12 cellular contexts compared by ENCODE assay signal in genomic region chr20:61719691-61720347, GRCh38.
DNase-seq lines count a peak whose midpoint lies in the region; ATAC-seq and TF ChIP-seq lines count a peak whose summit lies in the region.
"Had no signal": no experiment of that assay in that cellular context is flagged by ENCODE, and none has a peak within 500 bp of the region (broad histone marks: within the 10 kb centered on the region; RNA-seq: fewer than 3 reads in every experiment).

No MANE protein-coding gene starts in this region.

- intact Hi-C loops in activated CD4-positive, alpha-beta T cell treated with anti-CD3 and anti-CD28 coated beads for 36 hours (cut with DNase I, micrococcal nuclease): no loop called here
- intact Hi-C loops in activated naive CD4-positive, alpha-beta T cell treated with anti-CD3 and anti-CD28 coated beads for 36 hours (cut with micrococcal nuclease): no loop called here

- CTCF ChIA-PET in activated CD4-positive, alpha-beta T cell treated with anti-CD3 and anti-CD28 coated beads for 36 hours (lab: Charles Lee): no interaction called here
- CTCF ChIA-PET in activated naive CD4-positive, alpha-beta T cell treated with anti-CD3 and anti-CD28 coated beads for 36 hours (lab: Charles Lee): no interaction called here

- no peak for TF ChIP-seq EP300 in neural cell (conservative IDR thresholded peaks at IDR 0.05; ENCODE audit: poor library complexity, severe bottlenecking)

- POLR2A ChIA-PET in activated CD4-positive, alpha-beta T cell treated with anti-CD3 and anti-CD28 coated beads for 36 hours (lab: Charles Lee): no interaction called here

- H3K27me3 ChIP-seq in neural cell (ENCODE audit: insufficient read depth, low read depth, low read length): no peaks in the 10 kb centered on the region

- H4K20me1 ChIP-seq in neural cell (ENCODE audit: insufficient read depth): no peaks in the 10 kb centered on the region

- H3K4me2 ChIP-seq in neural cell (ENCODE audit: low read length): no peak overlapping the region

- H3K9ac ChIP-seq in neural cell (ENCODE audit: low read length): no peak overlapping the region

- no peaks in the 10 kb centered on the region for H3K9me3 Mint-ChIP-seq in activated CD4-positive, alpha-beta T cell treated with anti-CD3 and anti-CD28 coated beads for 36 hours (ENCODE audit: low read depth)
- peaks cover 2% of the 10 kb centered on the region for H3K9me3 Mint-ChIP-seq in activated naive CD4-positive, alpha-beta T cell treated with anti-CD3 and anti-CD28 coated beads for 36 hours
- H3K9me3 Mint-ChIP-seq: neural crest cell had no signal

- H3K4me1 Mint-ChIP-seq in activated CD4-positive, alpha-beta T cell treated with anti-CD3 and anti-CD28 coated beads for 36 hours: peaks cover 12% of the 10 kb centered on the region
- H3K4me1 Mint-ChIP-seq in activated naive CD4-positive, alpha-beta T cell treated with anti-CD3 and anti-CD28 coated beads for 36 hours (ENCODE audit: low read depth): peaks cover 23% of the 10 kb centered on the region

- H3K4me3 ChIP-seq in neural cell (ENCODE audit: low read length): no peak overlapping the region

- peak overlapping the region; percentile 54 for H3K4me3 Mint-ChIP-seq in activated CD4-positive, alpha-beta T cell treated with anti-CD3 and anti-CD28 coated beads for 36 hours
- peak overlapping the region; percentile 78 for H3K4me3 Mint-ChIP-seq in activated naive CD4-positive, alpha-beta T cell treated with anti-CD3 and anti-CD28 coated beads for 36 hours
- H3K4me3 Mint-ChIP-seq: neural crest cell had no signal

- no peak for TF ChIP-seq CTCF in neural cell (IDR thresholded peaks at IDR 0.05; ENCODE audit: poor library complexity, severe bottlenecking)

- DNase-seq in activated CD4-positive, alpha-beta T cell treated with anti-CD3 and anti-CD28 coated beads for 36 hours: peak; percentile 57
- DNase-seq in activated naive CD4-positive, alpha-beta T cell treated with anti-CD3 and anti-CD28 coated beads for 36 hours: peak; percentile 78
- DNase-seq in stimulated activated naive CD8-positive, alpha-beta T cell treated with anti-CD3 and anti-CD28 coated beads, Interleukin-15, Interleukin-2, amounts not matched to agents 100 U/mL and 50 U/mL, for 24 hours: peak; percentile 8
- no peak for DNase-seq in A172 (ENCODE audit: low spot score)
- DNase-seq: anterior cingulate cortex, HCEC 1CT had no signal

- H3K79me2 ChIP-seq in neural cell (replicated peaks; ENCODE audit: insufficient read depth, low read length): no peaks in the 10 kb centered on the region

- H3K36me3 Mint-ChIP-seq in activated CD4-positive, alpha-beta T cell treated with anti-CD3 and anti-CD28 coated beads for 36 hours (ENCODE audit: low read depth): no peaks in the 10 kb centered on the region
- H3K36me3 Mint-ChIP-seq in activated naive CD4-positive, alpha-beta T cell treated with anti-CD3 and anti-CD28 coated beads for 36 hours (ENCODE audit: low read depth): peaks cover 2% of the 10 kb centered on the region

- no peaks in the 10 kb centered on the region for H3K27me3 Mint-ChIP-seq in activated CD4-positive, alpha-beta T cell treated with anti-CD3 and anti-CD28 coated beads for 36 hours
- H3K27me3 Mint-ChIP-seq in activated naive CD4-positive, alpha-beta T cell treated with anti-CD3 and anti-CD28 coated beads for 36 hours (ENCODE audit: low read depth): no peaks in the 10 kb centered on the region

- H3K9me2 ChIP-seq in neural cell (ENCODE audit: insufficient read depth, low read length): no peaks in the 10 kb centered on the region

- peak; percentile 78 for ATAC-seq in activated CD4-positive, alpha-beta T cell treated with anti-CD3 and anti-CD28 coated beads for 36 hours
- ATAC-seq in stimulated activated naive CD8-positive, alpha-beta T cell treated with anti-CD3 and anti-CD28 coated beads, Interleukin-15, Interleukin-2, amounts not matched to agents 100 U/mL and 50 U/mL, for 24 hours: no peak
- ATAC-seq in HG03565 (IDR thresholded peaks at IDR 0.05; ENCODE audit: unreplicated experiment): no peak
- no peak for ATAC-seq in HG02938 (IDR thresholded peaks at IDR 0.05; ENCODE audit: unreplicated experiment)
- ATAC-seq in HG03432 (IDR thresholded peaks at IDR 0.05; ENCODE audit: unreplicated experiment): no peak
- ATAC-seq: gastroesophageal sphincter had no signal

- no peaks in the 10 kb centered on the region for H3K9me3 ChIP-seq in neural cell (ENCODE audit: low read length)

- H2AFZ ChIP-seq in neural cell (ENCODE audit: low read depth, low read length): no peak overlapping the region

- peaks cover 4% of the 10 kb centered on the region for H3F3A ChIP-seq in neural cell (ENCODE audit: insufficient read depth, low read length, poor library complexity, severe bottlenecking)

- peak overlapping the region; percentile 79 for H3K27ac Mint-ChIP-seq in activated CD4-positive, alpha-beta T cell treated with anti-CD3 and anti-CD28 coated beads for 36 hours
- H3K27ac Mint-ChIP-seq in activated naive CD4-positive, alpha-beta T cell treated with anti-CD3 and anti-CD28 coated beads for 36 hours: peak overlapping the region; percentile 92

- TF ChIP-seq RAD21 in neural cell (conservative IDR thresholded peaks at IDR 0.05): no peak

- peak overlapping the region; percentile 33 for H3K27ac ChIP-seq in neural cell (ENCODE audit: low read length)
- H3K27ac ChIP-seq: gastroesophageal sphincter had no signal

- no peaks in the 10 kb centered on the region for H3K36me3 ChIP-seq in neural cell (ENCODE audit: insufficient read depth, low read length)
- H3K36me3 ChIP-seq: gastroesophageal sphincter had no signal

TF ChIP-seq in neural cell, 6 proteins besides CTCF, POLR2A, EP300 and RAD21:
- TF ChIP-seq, protein P1, sequence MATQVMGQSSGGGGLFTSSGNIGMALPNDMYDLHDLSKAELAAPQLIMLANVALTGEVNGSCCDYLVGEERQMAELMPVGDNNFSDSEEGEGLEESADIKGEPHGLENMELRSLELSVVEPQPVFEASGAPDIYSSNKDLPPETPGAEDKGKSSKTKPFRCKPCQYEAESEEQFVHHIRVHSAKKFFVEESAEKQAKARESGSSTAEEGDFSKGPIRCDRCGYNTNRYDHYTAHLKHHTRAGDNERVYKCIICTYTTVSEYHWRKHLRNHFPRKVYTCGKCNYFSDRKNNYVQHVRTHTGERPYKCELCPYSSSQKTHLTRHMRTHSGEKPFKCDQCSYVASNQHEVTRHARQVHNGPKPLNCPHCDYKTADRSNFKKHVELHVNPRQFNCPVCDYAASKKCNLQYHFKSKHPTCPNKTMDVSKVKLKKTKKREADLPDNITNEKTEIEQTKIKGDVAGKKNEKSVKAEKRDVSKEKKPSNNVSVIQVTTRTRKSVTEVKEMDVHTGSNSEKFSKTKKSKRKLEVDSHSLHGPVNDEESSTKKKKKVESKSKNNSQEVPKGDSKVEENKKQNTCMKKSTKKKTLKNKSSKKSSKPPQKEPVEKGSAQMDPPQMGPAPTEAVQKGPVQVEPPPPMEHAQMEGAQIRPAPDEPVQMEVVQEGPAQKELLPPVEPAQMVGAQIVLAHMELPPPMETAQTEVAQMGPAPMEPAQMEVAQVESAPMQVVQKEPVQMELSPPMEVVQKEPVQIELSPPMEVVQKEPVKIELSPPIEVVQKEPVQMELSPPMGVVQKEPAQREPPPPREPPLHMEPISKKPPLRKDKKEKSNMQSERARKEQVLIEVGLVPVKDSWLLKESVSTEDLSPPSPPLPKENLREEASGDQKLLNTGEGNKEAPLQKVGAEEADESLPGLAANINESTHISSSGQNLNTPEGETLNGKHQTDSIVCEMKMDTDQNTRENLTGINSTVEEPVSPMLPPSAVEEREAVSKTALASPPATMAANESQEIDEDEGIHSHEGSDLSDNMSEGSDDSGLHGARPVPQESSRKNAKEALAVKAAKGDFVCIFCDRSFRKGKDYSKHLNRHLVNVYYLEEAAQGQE (IDR thresholded peaks at IDR 0.05; ENCODE audit: borderline replicate concordance): no peak
- no peak for TF ChIP-seq EZH2 (IDR thresholded peaks at IDR 0.05; ENCODE audit: borderline replicate concordance, insufficient read depth, low read length, poor library complexity, severe bottlenecking)
- TF ChIP-seq POLR2AphosphoS5 (IDR thresholded peaks at IDR 0.05): no peak
- no peak for TF ChIP-seq MXI1 (conservative IDR thresholded peaks at IDR 0.05; ENCODE audit: poor library complexity, severe bottlenecking)
- TF ChIP-seq SMC3 (conservative IDR thresholded peaks at IDR 0.05; ENCODE audit: poor library complexity): no peak
